In the genomic region with DNA sequence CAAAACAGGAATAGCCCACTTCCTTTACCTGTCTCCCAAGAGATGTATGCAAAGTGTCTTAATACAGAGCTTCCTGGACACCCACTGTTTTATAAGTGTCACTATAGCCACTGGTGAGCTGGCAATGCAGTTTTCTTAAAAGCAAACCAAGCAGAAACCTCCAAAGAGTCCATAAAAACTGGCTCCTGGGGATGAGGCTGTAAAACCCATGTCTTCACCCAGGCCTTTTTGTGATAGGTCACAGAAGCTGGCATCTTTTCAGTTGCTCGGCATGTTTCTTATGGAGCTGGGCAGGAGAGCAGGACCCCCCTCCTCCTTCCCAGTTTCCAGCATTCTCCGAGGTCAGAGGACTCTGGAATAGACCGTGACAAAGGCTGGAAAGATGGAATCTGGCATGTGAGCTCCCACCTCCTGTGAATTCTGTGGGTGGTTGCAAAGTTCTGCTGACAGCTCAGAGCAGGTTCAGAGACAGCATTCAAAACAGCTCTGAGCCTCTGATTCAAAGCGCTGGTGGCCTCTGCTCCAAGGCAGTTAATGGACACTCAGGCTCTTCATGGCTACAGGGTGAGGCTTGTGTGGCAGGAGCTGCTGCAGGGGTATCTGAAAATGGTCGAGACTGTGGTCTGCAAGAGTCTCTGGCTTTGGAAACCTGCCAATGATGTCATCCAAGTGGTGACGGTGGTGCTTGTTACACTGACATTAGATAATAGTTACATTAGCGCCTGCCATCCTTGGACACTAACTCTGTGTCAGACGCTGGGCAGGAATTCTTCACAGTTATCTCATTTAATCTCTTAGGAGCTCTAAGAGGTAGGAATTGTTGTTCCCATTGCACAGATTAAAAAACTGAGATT, we compare ENCODE assay signal across 18 cellular contexts.
DNase-seq lines count a peak whose midpoint lies in the region; TF ChIP-seq lines count a peak whose summit lies in the region.
"Had no signal": no experiment of that assay in that cellular context is flagged by ENCODE, and none has a peak within 500 bp of the region (broad histone marks: within the 10 kb centered on the region; RNA-seq: fewer than 3 reads in every experiment).

No MANE protein-coding gene starts in this region.

- H3K4me3 Mint-ChIP-seq in endodermal cell, result no peak overlapping the region
- H3K4me3 Mint-ChIP-seq: activated naive CD8-positive, alpha-beta T cell treated with anti-CD3 and anti-CD28 coated beads for 36 hours; CD4-positive, CD25-positive, alpha-beta regulatory T cell; central memory CD8-positive, alpha-beta T cell; memory B cell; type B pancreatic cell had no signal

- H3K27ac Mint-ChIP-seq in endodermal cell, result no peak overlapping the region
- H3K27ac Mint-ChIP-seq: activated naive CD8-positive, alpha-beta T cell treated with anti-CD3 and anti-CD28 coated beads for 36 hours; CD4-positive, CD25-positive, alpha-beta regulatory T cell; memory B cell; type B pancreatic cell had no signal

- H3K27ac ChIP-seq in endodermal cell (ENCODE audit: low read depth, low read length), result peak overlapping the region; percentile 4
- H3K27ac ChIP-seq: A549 had no signal

- no peaks in the 10 kb centered on the region for H3K27me3 ChIP-seq in endodermal cell (ENCODE audit: control insufficient read depth, insufficient read depth, low read length, poor library complexity, severe bottlenecking)

- no peaks in the 10 kb centered on the region for H3K36me3 ChIP-seq in endodermal cell (ENCODE audit: control insufficient read depth, insufficient read depth, low read length)

- H3K9me3 ChIP-seq in endodermal cell (ENCODE audit: control insufficient read depth, low read length), result no peaks in the 10 kb centered on the region
- H3K9me3 ChIP-seq: A549 had no signal

- H3K9ac ChIP-seq in endodermal cell (ENCODE audit: extremely low read depth, low read length, poor library complexity, severe bottlenecking), result no peak overlapping the region

- H3K36me3 Mint-ChIP-seq in endodermal cell (ENCODE audit: low read depth), result no peaks in the 10 kb centered on the region
- H3K36me3 Mint-ChIP-seq: activated naive CD8-positive, alpha-beta T cell treated with anti-CD3 and anti-CD28 coated beads for 36 hours; CD4-positive, CD25-positive, alpha-beta regulatory T cell; memory B cell; type B pancreatic cell had no signal

- no peaks in the 10 kb centered on the region for H3K27me3 Mint-ChIP-seq in endodermal cell (ENCODE audit: insufficient read depth)

- peaks cover 6% of the 10 kb centered on the region for H3K4me1 Mint-ChIP-seq in endodermal cell
- H3K4me1 Mint-ChIP-seq: activated naive CD8-positive, alpha-beta T cell treated with anti-CD3 and anti-CD28 coated beads for 36 hours; CD4-positive, CD25-positive, alpha-beta regulatory T cell; central memory CD8-positive, alpha-beta T cell; memory B cell had no signal

- no peak overlapping the region for H3K4me3 ChIP-seq in endodermal cell (ENCODE audit: low read length)
- H3K4me3 ChIP-seq: A549 had no signal

- no peaks in the 10 kb centered on the region for H3K9me3 Mint-ChIP-seq in endodermal cell
- H3K9me3 Mint-ChIP-seq: activated naive CD8-positive, alpha-beta T cell treated with anti-CD3 and anti-CD28 coated beads for 36 hours; CD4-positive, CD25-positive, alpha-beta regulatory T cell; central memory CD8-positive, alpha-beta T cell; memory B cell; type B pancreatic cell had no signal

- TF ChIP-seq CTCF in endodermal cell (conservative IDR thresholded peaks at IDR 0.05), result no peak

- 79 to 85% methylated on average over 4 to 8 of the region's 8 CpGs for WGBS in endodermal cell (ENCODE audit: insufficient coverage in 1 of 2, insufficient read length in 1 of 2), 2 experiments

- no peaks in the 10 kb centered on the region for H3K4me1 ChIP-seq in endodermal cell (ENCODE audit: control insufficient read depth, insufficient read depth, low read length)
- H3K4me1 ChIP-seq: A549 had no signal

- DNase-seq in NCI-H1417 (lab: John Stamatoyannopoulos, UW) (peak in 2 of 3 experiments; percentile 23 to 73), NCI-H1417 treated with DMSO at 0.1 percent for 48 hours (lab: John Stamatoyannopoulos, UW) (no peak), M059J (ENCODE audit: low read depth) (peak; percentile 62), endodermal cell (peak; percentile 63), putamen (ENCODE audit: low spot score) (peak; percentile 20), AG20443 (ENCODE audit: low spot score) (no peak)
- no peak for DNase-seq in activated effector memory CD4-positive, alpha-beta T cell treated with anti-CD3 and anti-CD28 coated beads, Interleukin-2, amount 50 U/mL, for 16 hours
- no peak for DNase-seq in activated CD4-positive, alpha-beta T cell treated with anti-CD3 and anti-CD28 coated beads, Interleukin-2, amount 50 U/mL, for 1 hour
- DNase-seq: activated CD4-positive, alpha-beta T cell treated with anti-CD3 and anti-CD28 coated beads, Interleukin-2, amount 50 U/mL, for 4 hours; activated naive CD8-positive, alpha-beta T cell treated with anti-CD3 and anti-CD28 coated beads for 36 hours; activated T-cell treated with anti-CD3 and anti-CD28 coated beads, Interleukin-2, amount 50 U/mL, for 1 hour; CD4-positive, CD25-positive, alpha-beta regulatory T cell; GDM1; GOT3 had no signal

Comparison
In these comparisons a context has a peak if more than half of its experiments do, and no peak if none do; other contexts are left out.
1. DNase-seq: peak in NCI-H1417 (2 of 3), M059J (single experiment), endodermal cell (single experiment) and putamen (single experiment); none in NCI-H1417 treated with DMSO at 0.1 percent for 48 hours (single experiment), activated effector memory CD4-positive, alpha-beta T cell treated with anti-CD3 and anti-CD28 coated beads, Interleukin-2, amount 50 U/mL, for 16 hours (single experiment), AG20443 (single experiment) and activated CD4-positive, alpha-beta T cell treated with anti-CD3 and anti-CD28 coated beads, Interleukin-2, amount 50 U/mL, for 1 hour (single experiment).